22 cellular contexts compared by ENCODE assay signal in the genomic region with DNA sequence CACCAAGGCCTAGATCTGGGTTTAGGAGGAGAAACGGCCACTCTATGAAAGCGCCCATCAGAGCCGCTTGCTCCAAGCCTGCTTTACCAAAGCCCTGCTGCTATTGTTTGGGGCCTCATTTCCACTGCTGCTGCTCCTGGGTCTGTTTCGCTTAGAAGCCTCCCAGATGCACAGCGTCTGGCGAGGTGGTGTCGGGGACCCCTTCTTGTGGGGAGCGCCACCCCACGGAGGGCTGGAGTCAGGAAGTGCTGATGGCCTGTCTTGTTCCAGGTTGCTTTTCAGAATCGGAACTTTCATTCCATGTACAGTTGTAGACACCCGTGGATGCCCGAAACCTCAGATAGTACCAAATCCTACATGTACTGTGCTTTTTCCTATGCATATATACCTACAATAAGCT.
DNase-seq lines count a peak whose midpoint lies in the region; ATAC-seq and TF ChIP-seq lines count a peak whose summit lies in the region.
"Had no signal": no experiment of that assay in that cellular context is flagged by ENCODE, and none has a peak within 500 bp of the region (broad histone marks: within the 10 kb centered on the region; RNA-seq: fewer than 3 reads in every experiment).

No MANE protein-coding gene starts in this region.

- H3K9me3 ChIP-seq in IMR-90 (ENCODE audit: control insufficient read depth, insufficient read depth, low read length) (no peaks in the 10 kb centered on the region), thyroid gland (no peaks in the 10 kb centered on the region)
- H3K9me3 ChIP-seq: BE2C, HAP-1 had no signal

- H3K27ac Mint-ChIP-seq in activated CD8-positive, alpha-beta memory T cell treated with anti-CD3 and anti-CD28 coated beads, Interleukin-2, amount 10 ng/mL, durations not matched to agents 7 days and 5 days, result no peak overlapping the region
- H3K27ac Mint-ChIP-seq: CD4-positive, CD25-positive, alpha-beta regulatory T cell; CD8-positive, alpha-beta memory T cell had no signal

- no peak for TF ChIP-seq POLR2A in IMR-90 (IDR thresholded peaks at IDR 0.05; ENCODE audit: low read depth, low read length)
- TF ChIP-seq POLR2A in lower leg skin (IDR thresholded peaks at IDR 0.05), result no peak
- no peak for TF ChIP-seq POLR2A in thyroid gland (IDR thresholded peaks at IDR 0.05)

- no peak overlapping the region for H3K4me3 Mint-ChIP-seq in activated CD8-positive, alpha-beta memory T cell treated with anti-CD3 and anti-CD28 coated beads, Interleukin-2, amount 10 ng/mL, durations not matched to agents 7 days and 5 days
- H3K4me3 Mint-ChIP-seq: CD4-positive, CD25-positive, alpha-beta regulatory T cell; CD8-positive, alpha-beta memory T cell had no signal

- H4K20me1 ChIP-seq in IMR-90 (ENCODE audit: insufficient read depth, low read length), result no peaks in the 10 kb centered on the region

- TF ChIP-seq RAD21 in IMR-90 (IDR thresholded peaks at IDR 0.05; ENCODE audit: low read length), result no peak

- ATAC-seq in activated CD8-positive, alpha-beta memory T cell treated with anti-CD3 and anti-CD28 coated beads, Interleukin-2, amount 10 ng/mL, durations not matched to agents 7 days and 5 days, result no peak
- ATAC-seq in IMR-90 (ENCODE audit: low read depth) (no peak), GM21723 (IDR thresholded peaks at IDR 0.05; ENCODE audit: unreplicated experiment) (no peak)
- ATAC-seq: GM12878, HepG2 had no signal

- in situ Hi-C loops in IMR-90 (cut with MboI; ENCODE audit: low sequenced_read_pairs), result no loop called here

- H2BK15ac ChIP-seq in IMR-90 (ENCODE audit: low read depth, low read length), result no peak overlapping the region

- H2BK20ac ChIP-seq in IMR-90 (ENCODE audit: low read depth, low read length), result no peak overlapping the region

- H3K4me3 ChIP-seq in IMR-90 (ENCODE audit: insufficient read depth, low read depth, low read length) (no peak overlapping the region), lower leg skin (ENCODE audit: low read depth, poor library complexity, severe bottlenecking) (no peak overlapping the region), thyroid gland (replicated peaks in 1 of 3) (no peak overlapping the region)
- H3K4me3 ChIP-seq: GM12878, HAP-1 had no signal

- H3K14ac ChIP-seq in IMR-90 (replicated peaks; ENCODE audit: low read depth, low read length), result no peak overlapping the region

- no peak overlapping the region for H4K91ac ChIP-seq in IMR-90 (ENCODE audit: insufficient read depth, low read depth, low read length)

- H2BK120ac ChIP-seq in IMR-90 (ENCODE audit: low read depth, low read length), result no peak overlapping the region

- no peak overlapping the region for H3K9ac ChIP-seq in IMR-90 (ENCODE audit: low read depth, low read length)

- no peak overlapping the region for H3K23ac ChIP-seq in IMR-90 (ENCODE audit: low read depth, low read length)

- no peaks in the 10 kb centered on the region for H3K9me3 Mint-ChIP-seq in activated CD8-positive, alpha-beta memory T cell treated with anti-CD3 and anti-CD28 coated beads, Interleukin-2, amount 10 ng/mL, durations not matched to agents 7 days and 5 days (ENCODE audit: low read depth)
- H3K9me3 Mint-ChIP-seq: CD8-positive, alpha-beta memory T cell had no signal

- H4K5ac ChIP-seq in IMR-90 (ENCODE audit: low read depth, low read length), result no peak overlapping the region

- no peak for TF ChIP-seq CTCF in IMR-90 (conservative IDR thresholded peaks at IDR 0.05; ENCODE audit: low read depth, low read length)
- TF ChIP-seq CTCF in lower leg skin (IDR thresholded peaks at IDR 0.05), result no peak
- no peak for TF ChIP-seq CTCF in thyroid gland (IDR thresholded peaks at IDR 0.05)

- H3K56ac ChIP-seq in IMR-90 (ENCODE audit: extremely low read depth, insufficient read depth, low read length), result no peak overlapping the region

- H3K27me3 Mint-ChIP-seq in activated CD8-positive, alpha-beta memory T cell treated with anti-CD3 and anti-CD28 coated beads, Interleukin-2, amount 10 ng/mL, durations not matched to agents 7 days and 5 days, result peaks cover 5% of the 10 kb centered on the region
- H3K27me3 Mint-ChIP-seq: CD4-positive, CD25-positive, alpha-beta regulatory T cell had no signal

- peak; percentile 38 for DNase-seq in activated CD8-positive, alpha-beta memory T cell treated with anti-CD3 and anti-CD28 coated beads, Interleukin-2, amount 10 ng/mL, durations not matched to agents 7 days and 5 days
- no peak for DNase-seq in activated CD8-positive, alpha-beta memory T cell treated with anti-CD3 and anti-CD28 coated beads, Interleukin-2, amount 50 U/mL, for 48 hours
- DNase-seq in IMR-90 (no peak), lower leg skin (ENCODE audit: low spot score in 2 of 2) (peak; percentile 4 to 39), posterior vena cava (ENCODE audit: low spot score) (peak; percentile 36), thyroid gland (no peak), NCI-H2171 treated with DMSO at 0.1 percent for 48 hours (lab: John Stamatoyannopoulos, UW) (no peak)
- DNase-seq: BE2C; C1 segment of cervical spinal cord; CD4-positive, CD25-positive, alpha-beta regulatory T cell; CD8-positive, alpha-beta memory T cell; COR-L47; DMS 273 treated with DMSO at 0.1 percent for 48 hours; DMS53; DND-41; EL; GM23248 had no signal

- intact Hi-C loops in IMR-90 (cut with micrococcal nuclease), result no loop called here
- intact Hi-C loops in lower leg skin (cut with DNase I; ENCODE audit: low total_unique reads), result no loop called here
- intact Hi-C loops in posterior vena cava (cut with DNase I), result no loop called here
- intact Hi-C loops in thyroid gland (cut with DNase I), result no loop called here

- H2AFZ ChIP-seq in IMR-90 (replicated peaks; ENCODE audit: low read length, poor library complexity), result no peak overlapping the region
- H2AFZ ChIP-seq: GM23248 had no signal

- dilution Hi-C loops in IMR-90 (cut with HindIII; ENCODE audit: low sequenced_read_pairs, unreplicated experiment), result no loop called here

- 89% methylated on average over 6 of the region's 12 CpGs; no CpG with 5 or more reads in 1 of the 2 experiments for WGBS in IMR-90 (ENCODE audit: extremely low coverage in 2 of 2, insufficient read length in 1 of 2), 2 experiments
- 94 to 99% methylated on average over 12 of the region's 12 CpGs for WGBS in lower leg skin, 2 donors
- WGBS in thyroid gland, 2 donors, result 95 to 96% methylated on average over 12 of the region's 12 CpGs

- no peak overlapping the region for H2AK9ac ChIP-seq in IMR-90 (replicated peaks; ENCODE audit: low read depth, low read length, poor library complexity)

- no peaks in the 10 kb centered on the region for H3K36me3 Mint-ChIP-seq in activated CD8-positive, alpha-beta memory T cell treated with anti-CD3 and anti-CD28 coated beads, Interleukin-2, amount 10 ng/mL, durations not matched to agents 7 days and 5 days
- H3K36me3 Mint-ChIP-seq: CD4-positive, CD25-positive, alpha-beta regulatory T cell; CD8-positive, alpha-beta memory T cell had no signal

- H3K4ac ChIP-seq in IMR-90 (ENCODE audit: low read depth, low read length), result no peak overlapping the region

- H3K4me2 ChIP-seq in IMR-90 (ENCODE audit: low read depth, low read length), result no peak overlapping the region

- H3K27me3 ChIP-seq in IMR-90 (ENCODE audit: control insufficient read depth, insufficient read depth, low read length), result peaks cover 3% of the 10 kb centered on the region; the same call in 1 of the 2 replicates
- H3K27me3 ChIP-seq in thyroid gland, result no peaks in the 10 kb centered on the region

- no peak overlapping the region for H3K27ac ChIP-seq in IMR-90 (ENCODE audit: insufficient read depth, low read length)
- no peak overlapping the region for H3K27ac ChIP-seq in thyroid gland
- H3K27ac ChIP-seq: 22Rv1 had no signal

- H3K18ac ChIP-seq in IMR-90 (ENCODE audit: low read depth, low read length), result no peak overlapping the region

- H2BK5ac ChIP-seq in IMR-90 (ENCODE audit: low read depth, low read length, poor library complexity, severe bottlenecking), result no peak overlapping the region

- H3K4me1 Mint-ChIP-seq in activated CD8-positive, alpha-beta memory T cell treated with anti-CD3 and anti-CD28 coated beads, Interleukin-2, amount 10 ng/mL, durations not matched to agents 7 days and 5 days, result no peaks in the 10 kb centered on the region
- H3K4me1 Mint-ChIP-seq: CD4-positive, CD25-positive, alpha-beta regulatory T cell; CD8-positive, alpha-beta memory T cell had no signal

- CTCF ChIA-PET in activated CD8-positive, alpha-beta memory T cell treated with anti-CD3 and anti-CD28 coated beads, Interleukin-2, amount 10 ng/mL, durations not matched to agents 7 days and 5 days (lab: Charles Lee), result no interaction called here
- CTCF ChIA-PET in IMR-90 (lab: Yijun Ruan, JAX), result no interaction called here

- H3K36me3 ChIP-seq in IMR-90 (ENCODE audit: control insufficient read depth, insufficient read depth, low read length) (no peaks in the 10 kb centered on the region), thyroid gland (no peaks in the 10 kb centered on the region)
- H3K36me3 ChIP-seq: BE2C, HAP-1 had no signal

- no peaks in the 10 kb centered on the region for H3K79me1 ChIP-seq in IMR-90 (ENCODE audit: low read depth in 1 of 2, low read length in 2 of 2)

- peak overlapping the region; percentile 2; the same call in 1 of the 2 replicates for H2AK5ac ChIP-seq in IMR-90 (ENCODE audit: low read depth, low read length)

- peaks cover 15% of the 10 kb centered on the region for H3K4me1 ChIP-seq in IMR-90 (ENCODE audit: control insufficient read depth, insufficient read depth, low read length)
- no peaks in the 10 kb centered on the region for H3K4me1 ChIP-seq in thyroid gland
- H3K4me1 ChIP-seq: BE2C, HAP-1 had no signal

- peaks cover 21% of the 10 kb centered on the region for H3K9me1 ChIP-seq in IMR-90 (ENCODE audit: insufficient read depth, low read length)

- POLR2A ChIA-PET in IMR-90 (lab: Charles Lee; ENCODE audit: unreplicated experiment), result no interaction called here

- no peak overlapping the region for H4K8ac ChIP-seq in IMR-90 (ENCODE audit: low read depth in 2 of 2, low read length in 2 of 2)

- BruUV-seq in IMR-90 (replicated peaks; lab: Mats Ljungman, UMichigan), result no TSS peak

TF ChIP-seq in IMR-90, 13 proteins besides CTCF, POLR2A, EP300 and RAD21 (continues in another document):
- no peak for TF ChIP-seq MAFK (IDR thresholded peaks at IDR 0.05; ENCODE audit: low read depth, low read length)
- TF ChIP-seq MXI1 (IDR thresholded peaks at IDR 0.05; ENCODE audit: borderline replicate concordance, low read depth, low read length), result no peak
- TF ChIP-seq RFX5 (IDR thresholded peaks at IDR 0.05; ENCODE audit: low read depth, low read length), result no peak
- TF ChIP-seq, protein P1, sequence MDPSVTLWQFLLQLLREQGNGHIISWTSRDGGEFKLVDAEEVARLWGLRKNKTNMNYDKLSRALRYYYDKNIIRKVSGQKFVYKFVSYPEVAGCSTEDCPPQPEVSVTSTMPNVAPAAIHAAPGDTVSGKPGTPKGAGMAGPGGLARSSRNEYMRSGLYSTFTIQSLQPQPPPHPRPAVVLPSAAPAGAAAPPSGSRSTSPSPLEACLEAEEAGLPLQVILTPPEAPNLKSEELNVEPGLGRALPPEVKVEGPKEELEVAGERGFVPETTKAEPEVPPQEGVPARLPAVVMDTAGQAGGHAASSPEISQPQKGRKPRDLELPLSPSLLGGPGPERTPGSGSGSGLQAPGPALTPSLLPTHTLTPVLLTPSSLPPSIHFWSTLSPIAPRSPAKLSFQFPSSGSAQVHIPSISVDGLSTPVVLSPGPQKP (IDR thresholded peaks at IDR 0.05; ENCODE audit: borderline replicate concordance, low read depth, low read length), result no peak
- TF ChIP-seq CEBPB (IDR thresholded peaks at IDR 0.05; ENCODE audit: low read depth, low read length), result no peak
- TF ChIP-seq NFE2L2 (IDR thresholded peaks at IDR 0.05; ENCODE audit: low read depth, low read length), result no peak

Comparison
In these comparisons a context has a peak if more than half of its experiments do, and no peak if none do; other contexts are left out.
1. DNase-seq: peak in activated CD8-positive, alpha-beta memory T cell treated with anti-CD3 and anti-CD28 coated beads, Interleukin-2, amount 10 ng/mL, durations not matched to agents 7 days and 5 days (single experiment), lower leg skin (2 of 2) and posterior vena cava (single experiment); none in activated CD8-positive, alpha-beta memory T cell treated with anti-CD3 and anti-CD28 coated beads, Interleukin-2, amount 50 U/mL, for 48 hours (single experiment), IMR-90 (single experiment), thyroid gland (0 of 2) and NCI-H2171 treated with DMSO at 0.1 percent for 48 hours (single experiment).